Comparison of ENCODE assay signal across 1 cellular context in genomic region chr9:121285835-121286687, GRCh38.
TF ChIP-seq lines count a peak whose summit lies in the region.

No MANE protein-coding gene starts in this region.

TF ChIP-seq in HEK293, 187 proteins besides CTCF, POLR2A, EP300 and RAD21 (continued from another document):
- TF ChIP-seq PRDM2 (tag by site-specific recombination; IDR thresholded peaks at IDR 0.05; ENCODE audit: borderline replicate concordance) = no peak
- peak; percentile 77 for TF ChIP-seq ZFP69B (tag by site-specific recombination; IDR thresholded peaks at IDR 0.05)
- peak; percentile 56 for TF ChIP-seq GLIS2 (tag by site-specific recombination; IDR thresholded peaks at IDR 0.05)
- 0 out of 2 replicates have a peak, but pooled peaks have one; percentile 22 for TF ChIP-seq IKZF3 (tag by site-specific recombination; IDR thresholded peaks at IDR 0.05)
- TF ChIP-seq INSM2 (tag by site-specific recombination; IDR thresholded peaks at IDR 0.05) = no peak
- no peak for TF ChIP-seq ZNF785 (tag by site-specific recombination; IDR thresholded peaks at IDR 0.05)
TF ChIP-seq in HEK293: peak in this region for 8.
